11 cellular contexts compared by ENCODE assay signal in the genomic region with DNA sequence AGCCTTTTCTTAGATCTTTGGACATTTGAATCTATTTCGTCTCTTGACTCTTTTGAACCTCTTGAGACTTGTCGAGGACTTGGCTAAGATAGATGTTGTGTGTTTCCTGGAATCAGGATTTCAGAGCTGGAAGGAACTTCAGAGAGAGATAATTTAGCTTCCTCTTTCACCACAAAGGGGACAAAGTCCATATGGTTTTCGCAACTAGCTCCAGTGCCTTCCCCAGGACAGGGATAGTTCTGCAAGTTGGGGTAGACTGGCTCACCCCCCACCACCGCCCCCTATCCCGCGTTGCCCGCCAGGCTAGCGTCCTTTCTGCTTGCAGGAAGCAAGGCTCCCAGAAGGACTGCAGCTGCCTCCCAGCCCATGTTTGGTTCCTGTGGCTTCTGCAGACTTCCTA.
A peak's percentile ranks its signal among the peaks of the same experiment; 100 is the strongest.
DNase-seq lines count a peak whose midpoint lies in the region; ATAC-seq and TF ChIP-seq lines count a peak whose summit lies in the region.
"Had no signal": no experiment of that assay in that cellular context is flagged by ENCODE, and none has a peak within 500 bp of the region (broad histone marks: within the 10 kb centered on the region; RNA-seq: fewer than 3 reads in every experiment).

No MANE protein-coding gene starts in this region.

- no peak overlapping the region for H2AFZ ChIP-seq in MM.1S (ENCODE audit: low read length)

- H3K36me3 ChIP-seq in BLaER1 (peaks cover 32% of the 10 kb centered on the region), esophagus muscularis mucosa (no peaks in the 10 kb centered on the region), MM.1S (replicated peaks; ENCODE audit: insufficient read depth, low read length) (no peaks in the 10 kb centered on the region)
- H3K36me3 ChIP-seq: MG63, vagina had no signal

- H3K4me2 ChIP-seq in BLaER1 (peak overlapping the region; percentile 64), MM.1S (ENCODE audit: low read depth, low read length) (no peak overlapping the region)

- H3K9me2 ChIP-seq in MM.1S (replicated peaks; ENCODE audit: insufficient read depth, low read length), result no peaks in the 10 kb centered on the region

- peak; percentile 66 for DNase-seq in NOMO-1 treated with DMSO at 0.1 percent for 48 hours (lab: John Stamatoyannopoulos, UW; ENCODE audit: unreplicated experiment)
- DNase-seq in fibroblast of villous mesenchyme (ENCODE audit: low read depth), result peak; percentile 29
- peak; percentile 3 for DNase-seq in nephron progenitor cell
- no peak for DNase-seq in esophagus muscularis mucosa (ENCODE audit: extremely low spot score)
- no peak for DNase-seq in MM.1S
- no peak for DNase-seq in HuH-7.5 (ENCODE audit: low spot score)
- DNase-seq: MG63 had no signal

- H3K9ac ChIP-seq in BLaER1, result no peak overlapping the region
- no peak overlapping the region for H3K9ac ChIP-seq in MM.1S (ENCODE audit: low read length)

- no peaks in the 10 kb centered on the region for H3K9me3 Mint-ChIP-seq in nephron progenitor cell

- no peak for TF ChIP-seq EP300 in esophagus muscularis mucosa (IDR thresholded peaks at IDR 0.05)

- no peak for ATAC-seq in HG03175 (IDR thresholded peaks at IDR 0.05; ENCODE audit: unreplicated experiment)

- peaks cover 10% of the 10 kb centered on the region for H3K36me3 Mint-ChIP-seq in nephron progenitor cell (ENCODE audit: low read depth)

- H3K4me3 ChIP-seq in BLaER1 (no peak overlapping the region), fibroblast of villous mesenchyme (ENCODE audit: low read depth, low read length) (no peak overlapping the region), esophagus muscularis mucosa (no peak overlapping the region), MM.1S (ENCODE audit: low read length) (no peak overlapping the region)
- H3K4me3 ChIP-seq: MG63, vagina had no signal

- H3K4me1 ChIP-seq in BLaER1 (peaks cover 15% of the 10 kb centered on the region), esophagus muscularis mucosa (peaks cover 7 to 22% (median 18%) of the 10 kb centered on the region in 4 donors), MM.1S (ENCODE audit: low read length) (no peaks in the 10 kb centered on the region)

- H3K27me3 Mint-ChIP-seq in nephron progenitor cell (ENCODE audit: low read depth, poor library complexity), result no peaks in the 10 kb centered on the region

- no peaks in the 10 kb centered on the region for H3F3A ChIP-seq in MM.1S (ENCODE audit: insufficient read depth, low read length)

- H3K9me3 ChIP-seq in BLaER1, result peaks cover 7% of the 10 kb centered on the region; the same call in 1 of the 2 replicates
- H3K9me3 ChIP-seq in esophagus muscularis mucosa, result no peaks in the 10 kb centered on the region
- no peaks in the 10 kb centered on the region for H3K9me3 ChIP-seq in MM.1S (replicated peaks; ENCODE audit: insufficient read depth, low read length)
- H3K9me3 ChIP-seq: MG63, vagina had no signal

- H3K79me2 ChIP-seq in MM.1S (ENCODE audit: low read length), result no peaks in the 10 kb centered on the region

- intact Hi-C loops in esophagus muscularis mucosa (cut with DNase I), result no loop called here

- H3K4me1 Mint-ChIP-seq in nephron progenitor cell, result no peaks in the 10 kb centered on the region

- WGBS in esophagus muscularis mucosa, result 33% methylated on average over 8 of the region's 8 CpGs

- TF ChIP-seq CTCF in fibroblast of villous mesenchyme (IDR thresholded peaks at IDR 0.05; ENCODE audit: insufficient read depth, low read depth, low read length) (no peak), nephron progenitor cell (IDR thresholded peaks at IDR 0.05) (no peak), esophagus muscularis mucosa (IDR thresholded peaks at IDR 0.05) (no peak), MM.1S (IDR thresholded peaks at IDR 0.05; ENCODE audit: low read length) (no peak)

- H3K27ac ChIP-seq in BLaER1 (0 out of 2 replicates have a peak overlapping the region, but pooled peaks have one; percentile 15), esophagus muscularis mucosa (replicated peaks in 1 of 4) (no peak overlapping the region), MM.1S (ENCODE audit: low read length) (no peak overlapping the region)
- H3K27ac ChIP-seq: epithelial cell of prostate, vagina had no signal

- H3K27me3 ChIP-seq in BLaER1 (no peaks in the 10 kb centered on the region), esophagus muscularis mucosa (no peaks in the 10 kb centered on the region), MM.1S (replicated peaks; ENCODE audit: insufficient read depth, low read length) (no peaks in the 10 kb centered on the region)
- H3K27me3 ChIP-seq: MG63, vagina had no signal

- no peak overlapping the region for H3K27ac Mint-ChIP-seq in nephron progenitor cell

- no peak overlapping the region for H3K4me3 Mint-ChIP-seq in nephron progenitor cell

- H4K20me1 ChIP-seq in BLaER1, result 0 out of 2 replicates have a peak, but pooled peaks cover 7% of the 10 kb centered on the region
- no peaks in the 10 kb centered on the region for H4K20me1 ChIP-seq in MM.1S (ENCODE audit: insufficient read depth, low read length)

- TF ChIP-seq POLR2A in esophagus muscularis mucosa (IDR thresholded peaks at IDR 0.05; ENCODE audit: low read depth), result no peak

Comparison
In these comparisons a context has a peak if more than half of its experiments do, and no peak if none do; other contexts are left out.
1. DNase-seq: peak in NOMO-1 treated with DMSO at 0.1 percent for 48 hours (single experiment), fibroblast of villous mesenchyme (single experiment) and nephron progenitor cell (single experiment); none in esophagus muscularis mucosa (single experiment), MM.1S (single experiment) and HuH-7.5 (single experiment).